22 cellular contexts compared by ENCODE assay signal in the genomic region with DNA sequence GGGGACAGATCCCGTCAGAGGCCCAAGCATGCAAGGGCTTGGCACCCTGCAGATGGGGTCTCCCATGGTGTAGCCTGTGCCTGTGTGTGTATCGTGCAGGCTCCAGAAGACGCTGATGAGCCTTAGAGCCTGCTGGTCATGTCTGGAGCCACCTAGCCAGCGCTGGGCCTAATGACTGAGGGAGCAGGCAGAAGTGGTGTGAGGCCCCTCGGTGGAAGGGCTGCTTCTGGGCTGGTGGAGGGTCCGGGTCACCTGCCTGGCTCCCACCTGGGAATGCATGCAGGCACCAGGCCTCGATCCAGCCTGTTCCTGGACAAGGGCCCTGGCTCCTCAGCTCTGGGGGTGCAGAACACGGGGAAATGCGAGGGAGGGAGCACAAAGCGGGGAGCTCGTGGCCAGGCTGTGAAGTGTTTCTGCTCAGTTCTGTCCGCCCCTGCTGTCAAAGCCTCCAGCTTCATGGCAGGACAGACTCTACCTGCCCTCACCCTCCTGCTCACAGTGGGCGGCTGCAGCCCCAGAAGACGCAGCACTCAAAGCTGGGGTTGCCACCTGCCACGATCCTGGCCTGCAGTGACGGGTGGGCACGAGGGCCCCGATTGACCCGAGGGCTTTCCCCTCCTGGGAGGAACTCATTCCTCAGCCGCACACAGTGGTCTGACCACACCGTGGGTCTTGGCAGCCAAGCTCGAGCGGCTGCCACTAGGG. TPM values are rescaled to one million over a fixed set of nuclear protein-coding genes. Genes with fewer than 3 reads are reported as not detected.
DNase-seq lines count a peak whose midpoint lies in the region; FAIRE-seq and TF ChIP-seq lines count a peak whose summit lies in the region.
"Had no signal": no experiment of that assay in that cellular context is flagged by ENCODE, and none has a peak within 500 bp of the region (broad histone marks: within the 10 kb centered on the region; RNA-seq: fewer than 3 reads in every experiment).

No MANE protein-coding gene starts in this region.

- peak; percentile 1 for DNase-seq in Ammon's horn (ENCODE audit: low spot score)
- DNase-seq in H9, result peak; percentile 25
- DNase-seq in H1 (ENCODE audit: low read depth in 1 of 2, low spot score in 2 of 2), result no peak
- no peak for DNase-seq in neural crest cell (ENCODE audit: low read depth, low spot score)
- no peak for DNase-seq in DMS114 treated with DMSO at 0.1 percent for 48 hours (lab: John Stamatoyannopoulos, UW; ENCODE audit: unreplicated experiment)
- DNase-seq in KBM-7, result no peak
- DNase-seq in NCI-H1694 (lab: John Stamatoyannopoulos, UW), result no peak
- DNase-seq: ACHN; activated naive CD8-positive, alpha-beta T cell treated with anti-CD3 and anti-CD28 coated beads, Interleukin-2, amount 10 ng/mL, durations not matched to agents 7 days and 5 days; Calu3; effector memory CD4-positive, alpha-beta T cell; foreskin fibroblast; IMR-90; NCI-H1092; NCI-H1930; NCI-H774; stimulated activated CD4-positive, alpha-beta T cell treated with anti-CD3 and anti-CD28 coated beads, Interleukin-2, amount 100 ng/mL, for 24 hours had no signal

- H4K8ac ChIP-seq in H9 (replicated peaks; ENCODE audit: insufficient read length, low read depth, low read length) (no peak overlapping the region), H1 (ENCODE audit: extremely low read depth, insufficient read depth, low read length) (0 out of 2 replicates have a peak overlapping the region, but pooled peaks have one; percentile 1)

- H4K20me1 ChIP-seq in H9 (ENCODE audit: control insufficient read depth, insufficient read depth, insufficient read length) (no peaks in the 10 kb centered on the region), H1 (replicated peaks in 1 of 2; ENCODE audit: control insufficient read depth in 1 of 2, insufficient read depth in 2 of 2, low read length in 2 of 2) (peaks cover 12 to 37% of the 10 kb centered on the region in 2 experiments)

- H2BK20ac ChIP-seq in H9 (ENCODE audit: low read depth, low read length, poor library complexity, severe bottlenecking), result no peak overlapping the region
- H2BK20ac ChIP-seq in H1 (ENCODE audit: low read length), result no peak overlapping the region

- H2BK15ac ChIP-seq in H9 (ENCODE audit: low read depth, low read length) (no peak overlapping the region), H1 (ENCODE audit: low read length) (no peak overlapping the region)

- H3K27me3 Mint-ChIP-seq in H9 (ENCODE audit: low read depth) (no peaks in the 10 kb centered on the region), neural crest cell (ENCODE audit: low read depth) (no peaks in the 10 kb centered on the region)
- H3K27me3 Mint-ChIP-seq: activated naive CD8-positive, alpha-beta T cell treated with anti-CD3 and anti-CD28 coated beads, Interleukin-2, amount 10 ng/mL, durations not matched to agents 7 days and 5 days had no signal

- H4K5ac ChIP-seq in H9 (ENCODE audit: insufficient read length, low read depth, low read length), result no peak overlapping the region
- no peak overlapping the region for H4K5ac ChIP-seq in H1 (ENCODE audit: insufficient read length, low read depth, low read length)

- TF ChIP-seq POLR2A in H1 (IDR thresholded peaks at IDR 0.05; ENCODE audit: control extremely low read depth in 1 of 2, low read depth in 2 of 2, low read length in 2 of 2), result no peak

- H2AFZ ChIP-seq in H9 (ENCODE audit: low read length), result no peak overlapping the region
- H2AFZ ChIP-seq in H1 (ENCODE audit: low read length), result no peak overlapping the region

- in situ Hi-C loops in KBM-7 (cut with MboI; ENCODE audit: low pct_unique_long_range_greater_than_20kb, low sequenced_read_pairs), result no loop called here

- H2BK5ac ChIP-seq in H9 (ENCODE audit: insufficient read length, low read length) (no peak overlapping the region), H1 (ENCODE audit: low read depth, low read length) (no peak overlapping the region; the same call in 1 of the 2 replicates)

- H3K4ac ChIP-seq in H9 (ENCODE audit: low read depth, low read length) (no peak overlapping the region), H1 (replicated peaks; ENCODE audit: insufficient read length, low read depth, low read length) (no peak overlapping the region)

- H3K4me1 ChIP-seq in H9 (ENCODE audit: insufficient read depth, low read length) (no peaks in the 10 kb centered on the region), H1 (replicated peaks in 1 of 4; ENCODE audit: control insufficient read depth in 3 of 4, insufficient read depth in 4 of 4, low read length in 3 of 4) (no peaks in the 10 kb centered on the region; a peak in 1 of 7 replicates)
- H3K4me1 ChIP-seq: left lung, psoas muscle had no signal

- no peak overlapping the region for H3K18ac ChIP-seq in H9 (ENCODE audit: insufficient read length, low read depth, low read length)
- no peak overlapping the region for H3K18ac ChIP-seq in H1 (ENCODE audit: extremely low read depth, low read length)

- no peak overlapping the region for H3T11ph ChIP-seq in H9 (ENCODE audit: low read length)

- peaks cover 0 to 7% of the 10 kb centered on the region in 2 experiments; a peak in 1 of 5 replicates for H3K9me3 Mint-ChIP-seq in H9
- peaks cover 6% of the 10 kb centered on the region for H3K9me3 Mint-ChIP-seq in neural crest cell

- TF ChIP-seq RAD21 in H1 (IDR thresholded peaks at IDR 0.05 in 1 of 2, conservative IDR thresholded peaks at IDR 0.05 in 1 of 2; ENCODE audit: low read depth in 2 of 2, low read length in 2 of 2), result no peak

- no peak overlapping the region for H3K4me3 ChIP-seq in H1 (ENCODE audit: extremely low read depth in 1 of 4, insufficient read depth in 2 of 4, low read depth in 3 of 4, low read length in 4 of 4)
- H3K4me3 ChIP-seq: left lung, psoas muscle, smooth muscle cell had no signal

- TF ChIP-seq CTCF in H9 (conservative IDR thresholded peaks at IDR 0.05) (no peak), H1 (IDR thresholded peaks at IDR 0.05; ENCODE audit: control extremely low read depth in 1 of 3, insufficient read depth in 1 of 3, low read depth in 1 of 3, low read length in 3 of 3) (no peak), neural crest cell (conservative IDR thresholded peaks at IDR 0.05) (no peak)

- peaks cover 2% of the 10 kb centered on the region; the same call in 1 of the 2 replicates for H3K79me2 ChIP-seq in H9 (ENCODE audit: insufficient read depth, low read length)
- H3K79me2 ChIP-seq in H1 (ENCODE audit: control insufficient read depth in 1 of 2, insufficient read depth in 2 of 2, low read length in 2 of 2), result peaks cover 0 to 47% of the 10 kb centered on the region in 2 experiments; a peak in 2 of 4 replicates

- H3K56ac ChIP-seq in H9 (ENCODE audit: insufficient read length, low read depth, low read length), result no peak overlapping the region
- H3K56ac ChIP-seq in H1 (replicated peaks; ENCODE audit: insufficient read length, low read depth, low read length), result no peak overlapping the region

- H3K4me1 Mint-ChIP-seq in H9, result 0 out of 4 replicates have a peak, but pooled peaks cover 0 to 2% of the 10 kb centered on the region in 2 experiments
- no peaks in the 10 kb centered on the region for H3K4me1 Mint-ChIP-seq in neural crest cell
- H3K4me1 Mint-ChIP-seq: activated naive CD8-positive, alpha-beta T cell treated with anti-CD3 and anti-CD28 coated beads, Interleukin-2, amount 10 ng/mL, durations not matched to agents 7 days and 5 days; nephron had no signal

- POLR2A ChIA-PET in H1 (lab: Charles Lee; ENCODE audit: partially characterized antibody), result interaction anchor here (1.0 to 1.9 kb wide), 5 partner anchors 9 to 49 kb away, joined by 3 to 4 read pairs (median 3); no protein-coding TSS in a partner anchor

- WGBS in H9 (ENCODE audit: extremely low coverage, insufficient read length, low lambda C conversion rate), result no CpG with 5 or more reads among the region's 23 CpGs
- WGBS in H1 (ENCODE audit: extremely low coverage in 1 of 2, insufficient coverage in 1 of 2, insufficient read length in 1 of 2, insufficient replicate concordance in 2 of 2, low coverage in 1 of 2, low lambda C conversion rate in 2 of 2, missing lambda C conversion rate in 1 of 2), 2 experiments, result 91% methylated on average over 23 of the region's 23 CpGs; no CpG with 5 or more reads in 1 of the 2 experiments

- no peak overlapping the region; the same call in 1 of the 2 replicates for H3K14ac ChIP-seq in H9 (ENCODE audit: insufficient read depth, low read length)
- no peak overlapping the region for H3K14ac ChIP-seq in H1 (ENCODE audit: insufficient read length)

- H3K4me3 Mint-ChIP-seq in H9 (no peak overlapping the region), neural crest cell (no peak overlapping the region)
- H3K4me3 Mint-ChIP-seq: activated naive CD8-positive, alpha-beta T cell treated with anti-CD3 and anti-CD28 coated beads, Interleukin-2, amount 10 ng/mL, durations not matched to agents 7 days and 5 days; nephron had no signal

- H3K23ac ChIP-seq in H9 (ENCODE audit: insufficient read length, low read depth, low read length) (no peak overlapping the region), H1 (ENCODE audit: insufficient read length) (no peak overlapping the region)

- no peak overlapping the region for H3K9ac ChIP-seq in H9 (ENCODE audit: extremely low read depth, insufficient read length, low read length)
- no peak overlapping the region for H3K9ac ChIP-seq in H1 (replicated peaks in 1 of 4; ENCODE audit: extremely low read depth in 1 of 4, low read depth in 3 of 4, low read length in 3 of 4)

- peak overlapping the region in 2 of 3 experiments; percentile 64 to 76; a peak in 3 of 7 replicates for H3K27ac Mint-ChIP-seq in H9
- H3K27ac Mint-ChIP-seq in neural crest cell (ENCODE audit: unreplicated experiment), result peak overlapping the region; percentile 35
- H3K27ac Mint-ChIP-seq: activated naive CD8-positive, alpha-beta T cell treated with anti-CD3 and anti-CD28 coated beads, Interleukin-2, amount 10 ng/mL, durations not matched to agents 7 days and 5 days; nephron had no signal

- H3K27me3 ChIP-seq in H9 (ENCODE audit: insufficient read depth, low read length) (no peaks in the 10 kb centered on the region), H1 (replicated peaks in 1 of 4; ENCODE audit: control insufficient read depth in 3 of 4, extremely low read depth in 1 of 4, insufficient read depth in 3 of 4, low read length in 3 of 4) (peaks cover 0 to 3% (median under 1%) of the 10 kb centered on the region in 4 experiments; a peak in 1 of 7 replicates)
- H3K27me3 ChIP-seq: left lung had no signal

- H2AK5ac ChIP-seq in H9 (ENCODE audit: insufficient read length, low read length) (no peak overlapping the region), H1 (ENCODE audit: low read depth, low read length) (no peak overlapping the region)

- H4K91ac ChIP-seq in H9 (ENCODE audit: insufficient read length, low read depth, low read length) (no peak overlapping the region), H1 (replicated peaks; ENCODE audit: insufficient read length, low read length) (no peak overlapping the region)

- no peaks in the 10 kb centered on the region for H3K79me1 ChIP-seq in H9 (ENCODE audit: insufficient read depth, low read depth, low read length, poor library complexity, severe bottlenecking)
- peaks cover 22% of the 10 kb centered on the region for H3K79me1 ChIP-seq in H1 (ENCODE audit: low read depth, low read length)

- CTCF ChIA-PET in H1 (lab: Charles Lee; ENCODE audit: partially characterized antibody), result interaction anchor here (1.0 to 2.7 kb wide), 5 partner anchors 8 to 38 kb away, joined by 3 to 16 read pairs (median 4); no protein-coding TSS in a partner anchor

- H2BK12ac ChIP-seq in H9 (ENCODE audit: insufficient read length, low read depth, low read length) (no peak overlapping the region), H1 (ENCODE audit: low read depth, low read length) (no peak overlapping the region)

- H3K9me3 ChIP-seq in H9 (ENCODE audit: control insufficient read depth, low read depth, low read length), result no peaks in the 10 kb centered on the region
- H3K9me3 ChIP-seq in H1 (ENCODE audit: insufficient read depth in 2 of 2, low read depth in 1 of 2, low read length in 1 of 2), result no peaks in the 10 kb centered on the region
- H3K9me3 ChIP-seq: psoas muscle had no signal

- no peak overlapping the region for H3K27ac ChIP-seq in H9 (ENCODE audit: insufficient read length, low read depth, low read length)
- no peak overlapping the region for H3K27ac ChIP-seq in H1 (ENCODE audit: low read depth, low read length)
- H3K27ac ChIP-seq: left lung, psoas muscle had no signal

- peaks cover 2 to 12% (median 6%) of the 10 kb centered on the region in 4 experiments; a peak in 5 of 8 replicates for H3K36me3 ChIP-seq in H1 (ENCODE audit: control insufficient read depth in 2 of 4, insufficient read depth in 4 of 4, low read length in 3 of 4)

- H2BK120ac ChIP-seq in H9 (ENCODE audit: low read depth, low read length, poor library complexity, severe bottlenecking) (no peak overlapping the region), H1 (replicated peaks; ENCODE audit: low read depth, low read length) (no peak overlapping the region)

- no peak for TF ChIP-seq EP300 in H1 (IDR thresholded peaks at IDR 0.05; ENCODE audit: borderline replicate concordance in 1 of 2, low read depth in 2 of 2, low read length in 2 of 2)

- H3K36me3 Mint-ChIP-seq in H9 (ENCODE audit: insufficient read depth in 1 of 3, low read depth in 3 of 3), result peaks cover 17 to 41% (median 32%) of the 10 kb centered on the region in 3 experiments
- peaks cover 17% of the 10 kb centered on the region for H3K36me3 Mint-ChIP-seq in neural crest cell (ENCODE audit: low read depth)

- H3K23me2 ChIP-seq in H9 (ENCODE audit: insufficient read length, low read depth, low read length, poor library complexity, severe bottlenecking), result no peaks in the 10 kb centered on the region
- no peaks in the 10 kb centered on the region for H3K23me2 ChIP-seq in H1 (ENCODE audit: low read depth, low read length)

- FAIRE-seq in H1 (lab: Jason Lieb, UNC), result no peak
- FAIRE-seq: GM12892 had no signal

- H3K4me2 ChIP-seq in H9 (ENCODE audit: insufficient read depth, insufficient read length, low read length) (no peak overlapping the region), H1 (ENCODE audit: insufficient read depth in 1 of 2, low read depth in 2 of 2, low read length in 2 of 2) (no peak overlapping the region)
- H3K4me2 ChIP-seq: smooth muscle cell had no signal

RNA-seq across cellular contexts. Expression of a gene that starts 47.3 kb away (rescaled TPM):
- total RNA-seq in H9 (2021), result 58.9 and 60.2 TPM in 2 replicates
- total RNA-seq in H1 (2021; fragmentation: NEBNext Ultra II Directional; extraction: Animal tissue kit (Norgen Biotek cat#: 25700)), result 72.8 and 74.6 TPM in 2 replicates
- 37.4 and 61.3 TPM in 2 replicates for polyA plus RNA-seq in H1 (2011; rRNA removed)
- 37.9 TPM for polyA plus RNA-seq in H1 (2011; cell fraction: cytosol; rRNA removed)
- polyA plus RNA-seq in H1 (2011; cell fraction: nucleus; rRNA removed), result 51.0 TPM
- 44.2 to 60.1 TPM (median 56.3 TPM) in 4 replicates for polyA plus RNA-seq in H1 (2012, experiment 1 of 2)
- polyA plus RNA-seq in H1 (2012, experiment 2 of 2), result 57.3 TPM
- 41.0 TPM for polyA plus RNA-seq in H1 (2013, experiment 1 of 2)
- polyA plus RNA-seq in H1 (2013, experiment 2 of 2), result 45.1 TPM
- 26.9 and 34.9 TPM in 2 replicates for polyA minus RNA-seq in H1 (2011; rRNA and poly(A)+ RNA removed)
- polyA minus RNA-seq in H1 (2011; cell fraction: cytosol; rRNA and poly(A)+ RNA removed), result 49.1 TPM
- 74.6 TPM for polyA minus RNA-seq in H1 (2011; cell fraction: nucleus; rRNA and poly(A)+ RNA removed)
- 39.8 and 40.3 TPM in 2 replicates for total RNA-seq in neural crest cell

Comparison
In these comparisons a context has a peak if more than half of its experiments do, and no peak if none do; other contexts are left out.
1. DNase-seq: peak in Ammon's horn (single experiment) and H9 (single experiment); none in H1 (0 of 2), neural crest cell (single experiment), DMS114 treated with DMSO at 0.1 percent for 48 hours (single experiment), KBM-7 (single experiment) and NCI-H1694 (single experiment).